ENCODE assay signal across 11 cellular contexts in the genomic region with DNA sequence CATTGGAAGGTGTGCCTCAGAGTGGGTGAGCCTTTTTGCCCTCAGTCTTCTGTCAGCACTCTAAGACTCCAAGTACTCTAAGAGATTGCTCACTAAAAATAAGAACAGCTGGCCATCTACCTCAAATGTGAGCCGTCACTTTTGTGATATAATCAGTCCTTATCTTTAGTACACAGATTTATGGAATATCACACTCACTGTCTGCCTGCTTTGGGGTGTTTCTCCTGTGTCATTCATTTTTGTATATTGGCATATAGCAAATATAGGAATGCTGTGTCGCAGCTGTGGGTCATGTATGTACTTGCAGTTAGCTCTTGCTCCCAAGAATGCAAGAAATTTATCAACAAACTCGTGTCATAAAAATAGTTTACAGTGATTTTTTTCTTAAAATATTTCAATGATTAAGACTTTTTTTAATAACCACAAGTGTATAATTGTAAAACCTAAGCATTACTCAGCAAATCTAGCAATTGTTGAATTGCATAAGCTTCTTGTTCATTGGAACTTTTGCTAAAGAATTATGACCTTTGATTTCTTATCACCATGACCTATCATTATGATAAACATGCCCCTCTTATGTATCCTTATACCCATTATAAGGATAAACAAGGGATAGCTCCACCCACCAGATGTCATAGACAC. TPM values are rescaled to one million over a fixed set of nuclear protein-coding genes. Genes with fewer than 3 reads are reported as not detected.
DNase-seq lines count a peak whose midpoint lies in the region; ATAC-seq and TF ChIP-seq lines count a peak whose summit lies in the region.
"Had no signal": no experiment of that assay in that cellular context is flagged by ENCODE, and none has a peak within 500 bp of the region (broad histone marks: within the 10 kb centered on the region; RNA-seq: fewer than 3 reads in every experiment).

No MANE protein-coding gene starts in this region.

- peaks cover 25% of the 10 kb centered on the region for H3K4me1 ChIP-seq in CD8-positive, alpha-beta T cell (ENCODE audit: insufficient read depth, low read length)
- H3K4me1 ChIP-seq in naive thymus-derived CD4-positive, alpha-beta T cell (ENCODE audit: control insufficient read depth in 2 of 2, insufficient read depth in 2 of 2, low read length in 2 of 2): peaks cover 7 to 12% of the 10 kb centered on the region in 2 donors

- H3K27me3 ChIP-seq in CD8-positive, alpha-beta T cell (ENCODE audit: insufficient read depth, low read length): no peaks in the 10 kb centered on the region
- no peaks in the 10 kb centered on the region for H3K27me3 ChIP-seq in naive thymus-derived CD4-positive, alpha-beta T cell (ENCODE audit: control insufficient read depth in 2 of 2, insufficient read depth in 2 of 2, low read length in 2 of 2)

- in situ Hi-C loops in GM13976 (cut with MboI; ENCODE audit: low sequenced_read_pairs, unreplicated experiment): no loop called here

- H3K36me3 ChIP-seq in CD8-positive, alpha-beta T cell (ENCODE audit: insufficient read depth, low read length): no peaks in the 10 kb centered on the region
- peaks cover 0 to 5% (median 0%) of the 10 kb centered on the region in 3 experiments for H3K36me3 ChIP-seq in naive thymus-derived CD4-positive, alpha-beta T cell (ENCODE audit: control insufficient read depth in 2 of 3, insufficient read depth in 3 of 3, low read length in 3 of 3)

- intact Hi-C loops in CD8-positive, alpha-beta T cell (cut with DNase I, micrococcal nuclease): no loop called here
- intact Hi-C loops in naive thymus-derived CD4-positive, alpha-beta T cell (cut with micrococcal nuclease): no loop called here

- peak overlapping the region; percentile 11 for H3K27ac Mint-ChIP-seq in CD8-positive, alpha-beta T cell
- peak overlapping the region; percentile 77 for H3K27ac Mint-ChIP-seq in HFFc6
- peak overlapping the region in 7 of 9 donors; percentile 42 to 78 (median 63) for H3K27ac Mint-ChIP-seq in naive thymus-derived CD4-positive, alpha-beta T cell
- H3K27ac Mint-ChIP-seq: activated naive CD8-positive, alpha-beta T cell treated with anti-CD3 and anti-CD28 coated beads, Interleukin-2, amount 10 ng/mL, durations not matched to agents 7 days and 5 days; endodermal cell had no signal

- no peaks in the 10 kb centered on the region for H3K9me3 Mint-ChIP-seq in CD8-positive, alpha-beta T cell
- no peaks in the 10 kb centered on the region for H3K9me3 Mint-ChIP-seq in HFFc6
- no peaks in the 10 kb centered on the region for H3K9me3 Mint-ChIP-seq in naive thymus-derived CD4-positive, alpha-beta T cell

- H3K27me3 Mint-ChIP-seq in CD8-positive, alpha-beta T cell (ENCODE audit: low read depth): no peaks in the 10 kb centered on the region
- H3K27me3 Mint-ChIP-seq in HFFc6 (ENCODE audit: insufficient read depth): no peaks in the 10 kb centered on the region
- no peaks in the 10 kb centered on the region for H3K27me3 Mint-ChIP-seq in naive thymus-derived CD4-positive, alpha-beta T cell
- H3K27me3 Mint-ChIP-seq: activated naive CD8-positive, alpha-beta T cell treated with anti-CD3 and anti-CD28 coated beads, Interleukin-2, amount 10 ng/mL, durations not matched to agents 7 days and 5 days had no signal

- POLR2A ChIA-PET in CD8-positive, alpha-beta T cell (lab: Charles Lee): interaction anchor here (0.6 to 2.9 kb wide), 3 partner anchors 9 to 29 kb away, joined by 3 to 20 read pairs (median 3); a partner anchor contains a TSS
- POLR2A ChIA-PET in naive thymus-derived CD4-positive, alpha-beta T cell (lab: Charles Lee): interaction anchor here (0.9 to 2.9 kb wide), 3 partner anchors 13 to 53 kb away, joined by 6 to 18 read pairs (median 6); a partner anchor contains a TSS

- no peak for DNase-seq in CD8-positive, alpha-beta T cell
- DNase-seq in HFFc6 (no peak), epithelial cell of prostate (ENCODE audit: low read depth, low spot score) (no peak), GM13976 (ENCODE audit: low spot score) (no peak), GM19240 (ENCODE audit: insufficient read length, low spot score) (no peak), HuH-7.5 (ENCODE audit: low spot score) (no peak)
- DNase-seq in naive thymus-derived CD4-positive, alpha-beta T cell: no peak
- DNase-seq: activated naive CD8-positive, alpha-beta T cell treated with anti-CD3 and anti-CD28 coated beads, Interleukin-2, amount 10 ng/mL, durations not matched to agents 7 days and 5 days; endodermal cell; NCI-H2171; small intestine had no signal

- H3K4me3 ChIP-seq in CD8-positive, alpha-beta T cell (ENCODE audit: low read depth, low read length): no peak overlapping the region
- no peak overlapping the region for H3K4me3 ChIP-seq in naive thymus-derived CD4-positive, alpha-beta T cell (ENCODE audit: low read length)

- no peak for ATAC-seq in CD8-positive, alpha-beta T cell
- no peak for ATAC-seq in naive thymus-derived CD4-positive, alpha-beta T cell

- H3K4me3 Mint-ChIP-seq in CD8-positive, alpha-beta T cell: no peak overlapping the region
- peak overlapping the region; percentile 56 for H3K4me3 Mint-ChIP-seq in HFFc6
- peak overlapping the region in 3 of 10 donors; percentile 12 to 37 (median 23) for H3K4me3 Mint-ChIP-seq in naive thymus-derived CD4-positive, alpha-beta T cell
- H3K4me3 Mint-ChIP-seq: activated naive CD8-positive, alpha-beta T cell treated with anti-CD3 and anti-CD28 coated beads, Interleukin-2, amount 10 ng/mL, durations not matched to agents 7 days and 5 days; endodermal cell had no signal

- no peak overlapping the region for H3K27ac ChIP-seq in CD8-positive, alpha-beta T cell (ENCODE audit: low read depth, low read length)
- peak overlapping the region; percentile 57 for H3K27ac ChIP-seq in epithelial cell of prostate
- H3K27ac ChIP-seq in naive thymus-derived CD4-positive, alpha-beta T cell (ENCODE audit: low read depth, low read length): no peak overlapping the region

- CTCF ChIA-PET in CD8-positive, alpha-beta T cell (lab: Charles Lee): interaction anchor here (1.0 to 1.5 kb wide), 3 partner anchors 9 to 54 kb away, joined by 3 to 4 read pairs (median 4); a partner anchor contains a TSS
- CTCF ChIA-PET in naive thymus-derived CD4-positive, alpha-beta T cell (lab: Charles Lee): interaction anchor here (0.6 to 0.9 kb wide), 5 partner anchors 9 to 1920 kb away, joined by 3 to 4 read pairs (median 3); no protein-coding TSS in a partner anchor

- peaks cover 66% of the 10 kb centered on the region for H3K4me1 Mint-ChIP-seq in CD8-positive, alpha-beta T cell (ENCODE audit: low read depth)
- peaks cover 60% of the 10 kb centered on the region for H3K4me1 Mint-ChIP-seq in HFFc6 (ENCODE audit: low read depth)
- peaks cover 29 to 89% (median 75%) of the 10 kb centered on the region in 7 donors for H3K4me1 Mint-ChIP-seq in naive thymus-derived CD4-positive, alpha-beta T cell

- no peak for TF ChIP-seq CTCF in CD8-positive, alpha-beta T cell (IDR thresholded peaks at IDR 0.05)
- no peak for TF ChIP-seq CTCF in HFFc6 (IDR thresholded peaks at IDR 0.05)
- TF ChIP-seq CTCF in GM13976 (IDR thresholded peaks at IDR 0.05; ENCODE audit: borderline replicate concordance, control extremely low read depth, extremely low read depth, insufficient read depth, missing control alignments): no peak

- H3K9me3 ChIP-seq in CD8-positive, alpha-beta T cell (ENCODE audit: low read length): no peaks in the 10 kb centered on the region
- H3K9me3 ChIP-seq in naive thymus-derived CD4-positive, alpha-beta T cell (ENCODE audit: control insufficient read depth in 2 of 3, low read length in 3 of 3): no peaks in the 10 kb centered on the region

- H3K36me3 Mint-ChIP-seq in CD8-positive, alpha-beta T cell: peaks cover 20% of the 10 kb centered on the region
- peaks cover 11% of the 10 kb centered on the region for H3K36me3 Mint-ChIP-seq in HFFc6 (ENCODE audit: low read depth)
- peaks cover 0 to 11% (median 7%) of the 10 kb centered on the region in 5 donors for H3K36me3 Mint-ChIP-seq in naive thymus-derived CD4-positive, alpha-beta T cell

RNA-seq across cellular contexts. Expression of a gene that starts 18.8 kb away (rescaled TPM):
- 10 to 100 TPM; 56.7 to 58.9 TPM for total RNA-seq in CD8-positive, alpha-beta T cell
- total RNA-seq in HFFc6 (2021; fragmentation: NEBNext Ultra II Directional; extraction: Animal tissue kit (Norgen Biotek cat#: 25700)): 10 to 100 TPM; 62.0 to 74.6 (median 67.4) TPM
- 100 to 1,000 TPM; 120 to 157 (median 153) TPM for total RNA-seq in naive thymus-derived CD4-positive, alpha-beta T cell
- 10 to 100 TPM; 28.7 to 49.4 TPM for polyA plus RNA-seq in naive thymus-derived CD4-positive, alpha-beta T cell

RNA-seq across cellular contexts. Expression of a gene that starts 53.4 kb away (rescaled TPM):
- total RNA-seq in CD8-positive, alpha-beta T cell: 10 to 100 TPM; 84.1 to 84.3 TPM
- total RNA-seq in HFFc6 (2021; fragmentation: NEBNext Ultra II Directional; extraction: Animal tissue kit (Norgen Biotek cat#: 25700)): 10 to 100 TPM; 46.3 to 59.2 (median 51.9) TPM
- 10 to 100 TPM; 39.4 to 54.8 (median 42.4) TPM for total RNA-seq in naive thymus-derived CD4-positive, alpha-beta T cell
- polyA plus RNA-seq in naive thymus-derived CD4-positive, alpha-beta T cell: 10 to 100 TPM; 24.1 to 25.9 TPM

Comparison
In these comparisons a context has a peak if more than half of its experiments do, and no peak if none do; other contexts are left out.
1. H3K27ac Mint-ChIP-seq: peak in every context shown above with its lines; median percentile 77 in HFFc6; 63 in naive thymus-derived CD4-positive, alpha-beta T cell; 11 in CD8-positive, alpha-beta T cell.